In genomic region chr3:72446406-72447058, GRCh38 we compare ENCODE assay signal across 8 cellular contexts. TPM values are rescaled to one million over a fixed set of nuclear protein-coding genes. Genes with fewer than 3 reads are reported as not detected.
A peak's percentile ranks its signal among the peaks of the same experiment; 100 is the strongest.
DNase-seq lines count a peak whose midpoint lies in the region; TF ChIP-seq lines count a peak whose summit lies in the region.

RYBP (minus strand) TSS chr3:72446621.

- H3K9me2 ChIP-seq in GM23248 (ENCODE audit: insufficient read depth): no peaks in the 10 kb centered on the region

- H3K27ac ChIP-seq in GM23248: peak within 1 kb of the TSS; percentile 54
- peak within 1 kb of the TSS; percentile 69 for H3K27ac ChIP-seq in neural progenitor cell

- no peaks in the 10 kb centered on the region for H3K9me3 ChIP-seq in GM23248 (ENCODE audit: low read depth)
- H3K9me3 ChIP-seq in neural progenitor cell (ENCODE audit: low read depth): no peaks in the 10 kb centered on the region

- H2AFZ ChIP-seq in GM23248 (peak within 1 kb of the TSS; percentile 78), neural progenitor cell (replicated peaks) (peak within 1 kb of the TSS; percentile 70)

- H3K4me1 Mint-ChIP-seq in neural progenitor cell: peaks cover 42% of the 10 kb centered on the region

- DNase-seq in GM12864 (ENCODE audit: low read depth): no peak
- peak; percentile 54 for DNase-seq in GM23248
- DNase-seq in M059J (ENCODE audit: low read depth): peak; percentile 41
- DNase-seq in activated CD8-positive, alpha-beta memory T cell treated with anti-CD3 and anti-CD28 coated beads, Interleukin-2, amount 50 U/mL, for 48 hours: peak; percentile 82
- peak; percentile 49 for DNase-seq in fibroblast of pulmonary artery (ENCODE audit: low read depth)
- no peak for DNase-seq in neural progenitor cell (ENCODE audit: low spot score)
- no peak for DNase-seq in islet precursor cell
- DNase-seq in effector CD8-positive, alpha-beta T cell (lab: John Stamatoyannopoulos, UW): no peak

- peak within 1 kb of the TSS; percentile 98 for H3K27ac Mint-ChIP-seq in neural progenitor cell

- no peaks in the 10 kb centered on the region for H3K9me3 Mint-ChIP-seq in neural progenitor cell

- in situ Hi-C loops in GM23248 (cut with MboI): no loop called here

- peak within 1 kb of the TSS; percentile 98 for H3K4me3 Mint-ChIP-seq in neural progenitor cell

- H3K27me3 ChIP-seq in GM23248 (replicated peaks; ENCODE audit: insufficient read depth) (no peaks in the 10 kb centered on the region; the same call in 1 of the 2 replicates), neural progenitor cell (peaks cover 23% of the 10 kb centered on the region)

- H4K20me1 ChIP-seq in GM23248 (ENCODE audit: insufficient read depth) (peaks cover 13% of the 10 kb centered on the region), neural progenitor cell (ENCODE audit: low read depth) (peaks cover 52% of the 10 kb centered on the region)

- H3K4me2 ChIP-seq in GM23248 (ENCODE audit: unreplicated experiment) (peak within 1 kb of the TSS; percentile 99), neural progenitor cell (peak within 1 kb of the TSS; percentile 95)

- H3K4me1 ChIP-seq in GM23248 (ENCODE audit: insufficient read depth): peaks cover 21% of the 10 kb centered on the region
- peaks cover 35% of the 10 kb centered on the region for H3K4me1 ChIP-seq in neural progenitor cell

- H3K79me2 ChIP-seq in GM23248 (ENCODE audit: insufficient read depth) (peaks cover 52% of the 10 kb centered on the region), neural progenitor cell (ENCODE audit: low read depth) (peaks cover 53% of the 10 kb centered on the region)

- H3K4me3 ChIP-seq in GM12864 (ENCODE audit: low read depth, low read length) (peak within 1 kb of the TSS; percentile 98), GM23248 (peak within 1 kb of the TSS; percentile 95), fibroblast of pulmonary artery (replicated peaks; ENCODE audit: low read depth, low read length) (peak within 1 kb of the TSS; percentile 89), neural progenitor cell (peak within 1 kb of the TSS; percentile 90)

- H3K36me3 Mint-ChIP-seq in neural progenitor cell: peaks cover 14% of the 10 kb centered on the region

- H3K9ac ChIP-seq in GM23248 (peak within 1 kb of the TSS; percentile 84), neural progenitor cell (peak within 1 kb of the TSS; percentile 79)

- WGBS in GM23248 (ENCODE audit: low coverage in 1 of 2, low lambda C conversion rate in 2 of 2, missing lambda C conversion rate in 2 of 2), 2 experiments: 1 to 2% methylated on average over 26 to 41 of the region's 45 CpGs

- H3K36me3 ChIP-seq in GM23248 (ENCODE audit: low read depth) (no peaks in the 10 kb centered on the region), neural progenitor cell (no peaks in the 10 kb centered on the region)

- TF ChIP-seq CTCF in GM12864 (IDR thresholded peaks at IDR 0.05; ENCODE audit: low read depth, low read length, missing control alignments) (no peak), fibroblast of pulmonary artery (IDR thresholded peaks at IDR 0.05; ENCODE audit: low read length, missing control alignments) (no peak), neural progenitor cell (IDR thresholded peaks at IDR 0.05) (peak; percentile 26)

- peaks cover 23% of the 10 kb centered on the region for H3K27me3 Mint-ChIP-seq in neural progenitor cell (ENCODE audit: insufficient read depth, low read depth)

- peaks cover 20% of the 10 kb centered on the region; the same call in 1 of the 2 replicates for H3F3A ChIP-seq in GM23248 (ENCODE audit: insufficient read depth)
- H3F3A ChIP-seq in neural progenitor cell (ENCODE audit: low read depth): peaks cover 19% of the 10 kb centered on the region

RNA-seq across cellular contexts. Expression of gene RYBP, which starts in this region (rescaled TPM):
- total RNA-seq in GM23248 (2014; rRNA removed; shearing (Covaris generic)): 8.5 and 11.9 TPM in 2 replicates
- polyA plus RNA-seq in GM23248 (2016; fragmentation: Nextera tagmentation; extraction: Ambion mirVana): 2.8 and 3.3 TPM in 2 replicates
- 3.3 and 6.6 TPM in 2 replicates for total RNA-seq in M059J (2014; rRNA removed; shearing (Covaris generic))
- total RNA-seq in neural progenitor cell (ENCODE audit: low replicate concordance): 15.0 and 25.2 TPM in 2 replicates

Comparison
In these comparisons a context has a peak if more than half of its experiments do, and no peak if none do; other contexts are left out.
1. DNase-seq: peak in GM23248 (single experiment), M059J (single experiment), activated CD8-positive, alpha-beta memory T cell treated with anti-CD3 and anti-CD28 coated beads, Interleukin-2, amount 50 U/mL, for 48 hours (single experiment) and fibroblast of pulmonary artery (single experiment); none in GM12864 (single experiment), neural progenitor cell (single experiment), islet precursor cell (single experiment) and effector CD8-positive, alpha-beta T cell (single experiment).
2. Peak in every context shown above with its lines, with median percentiles within 50 percentile points of each other: H3K4me3 ChIP-seq.